8 cellular contexts compared by ENCODE assay signal in genomic region chr6:88982720-88983119, GRCh38. TPM values are rescaled to one million over a fixed set of nuclear protein-coding genes. Genes with fewer than 3 reads are reported as not detected.
DNase-seq lines count a peak whose midpoint lies in the region; ATAC-seq and TF ChIP-seq lines count a peak whose summit lies in the region.

No MANE protein-coding gene starts in this region.

- TF ChIP-seq POLR2A in IMR-90 (IDR thresholded peaks at IDR 0.05; ENCODE audit: low read depth, low read length) = no peak

- H3K27me3 ChIP-seq in IMR-90 (ENCODE audit: control insufficient read depth, insufficient read depth, low read length) (peaks cover 3% of the 10 kb centered on the region; the same call in 1 of the 2 replicates), OCI-LY1 (ENCODE audit: insufficient read depth, low read length) (no peaks in the 10 kb centered on the region)
- no peaks in the 10 kb centered on the region for H3K27me3 ChIP-seq in effector memory CD4-positive, alpha-beta T cell (replicated peaks; ENCODE audit: control insufficient read depth, insufficient read depth, low read length, poor library complexity, severe bottlenecking)

- H3K4ac ChIP-seq in IMR-90 (ENCODE audit: low read depth, low read length) = no peak overlapping the region

- H2BK5ac ChIP-seq in IMR-90 (ENCODE audit: low read depth, low read length, poor library complexity, severe bottlenecking) = no peak overlapping the region

- peak overlapping the region in 1 of 5 experiments; percentile 42 for H3K27ac Mint-ChIP-seq in brain
- no peak overlapping the region for H3K27ac Mint-ChIP-seq in immature natural killer cell
- no peak overlapping the region for H3K27ac Mint-ChIP-seq in stimulated activated effector memory CD8-positive, alpha-beta T cell treated with anti-CD3 and anti-CD28 coated beads, Interleukin-12 subunit alpha, Interleukin-12 subunit beta, amount 100 ng/mL, for 72 hours

- H2AFZ ChIP-seq in IMR-90 (replicated peaks; ENCODE audit: low read length, poor library complexity) (no peak overlapping the region), OCI-LY1 (ENCODE audit: low read length) (no peak overlapping the region)

- no peaks in the 10 kb centered on the region for H3K4me1 ChIP-seq in IMR-90 (ENCODE audit: control insufficient read depth, insufficient read depth, low read length)
- H3K4me1 ChIP-seq in OCI-LY1 (ENCODE audit: insufficient read depth, low read length, severe bottlenecking) = no peaks in the 10 kb centered on the region
- H3K4me1 ChIP-seq in effector memory CD4-positive, alpha-beta T cell (ENCODE audit: control insufficient read depth, insufficient read depth, low read length, poor library complexity, severe bottlenecking) = no peaks in the 10 kb centered on the region

- H2AK9ac ChIP-seq in IMR-90 (replicated peaks; ENCODE audit: low read depth, low read length, poor library complexity) = no peak overlapping the region

- no peaks in the 10 kb centered on the region for H3K9me2 ChIP-seq in OCI-LY1 (ENCODE audit: low read depth, low read length)

- H3K23ac ChIP-seq in IMR-90 (ENCODE audit: low read depth, low read length) = no peak overlapping the region

- H3K27me3 Mint-ChIP-seq in brain = peaks cover 4% of the 10 kb centered on the region
- peaks cover 0 to 1% (median 0%) of the 10 kb centered on the region in 3 donors for H3K27me3 Mint-ChIP-seq in immature natural killer cell (ENCODE audit: low read depth in 3 of 3)

- BruUV-seq in IMR-90 (replicated peaks; lab: Mats Ljungman, UMichigan) = no TSS peak

- H3K4me2 ChIP-seq in IMR-90 (ENCODE audit: low read depth, low read length) (no peak overlapping the region), OCI-LY1 (ENCODE audit: low read length) (no peak overlapping the region)

- H3K79me2 ChIP-seq in OCI-LY1 (ENCODE audit: insufficient read depth, low read length) = no peaks in the 10 kb centered on the region

- WGBS in IMR-90 (ENCODE audit: extremely low coverage in 2 of 2, insufficient read length in 1 of 2), 2 experiments = no CpG with 5 or more reads among the region's 2 CpGs

- no peak overlapping the region for H2BK20ac ChIP-seq in IMR-90 (ENCODE audit: low read depth, low read length)

- H2BK120ac ChIP-seq in IMR-90 (ENCODE audit: low read depth, low read length) = no peak overlapping the region

- peak; percentile 62 for DNase-seq in AG08396 (ENCODE audit: low spot score)
- DNase-seq in GM12865 (ENCODE audit: low read depth) = peak; percentile 66
- DNase-seq in IMR-90 = peak; percentile 79
- peak; percentile 44 to 63 (median 52) for DNase-seq in immature natural killer cell
- DNase-seq in stimulated activated effector memory CD8-positive, alpha-beta T cell treated with anti-CD3 and anti-CD28 coated beads, Interleukin-12 subunit alpha, Interleukin-12 subunit beta, amount 100 ng/mL, for 72 hours (ENCODE audit: low spot score in 2 of 2) = no peak
- no peak for DNase-seq in effector memory CD4-positive, alpha-beta T cell

- no peak overlapping the region for H2AK5ac ChIP-seq in IMR-90 (ENCODE audit: low read depth, low read length)

- in situ Hi-C loops in IMR-90 (cut with MboI; ENCODE audit: low sequenced_read_pairs) = loop anchor here (5.0 to 25.0 kb wide), 4 partner anchors 92 to 630 kb away; partner anchors contain the start of gene UBE2J1

- H3K4me1 Mint-ChIP-seq in brain = peaks cover 7% of the 10 kb centered on the region
- H3K4me1 Mint-ChIP-seq in immature natural killer cell = no peaks in the 10 kb centered on the region
- no peaks in the 10 kb centered on the region for H3K4me1 Mint-ChIP-seq in stimulated activated effector memory CD8-positive, alpha-beta T cell treated with anti-CD3 and anti-CD28 coated beads, Interleukin-12 subunit alpha, Interleukin-12 subunit beta, amount 100 ng/mL, for 72 hours

- H4K20me1 ChIP-seq in IMR-90 (ENCODE audit: insufficient read depth, low read length) = no peaks in the 10 kb centered on the region
- no peaks in the 10 kb centered on the region for H4K20me1 ChIP-seq in OCI-LY1 (ENCODE audit: insufficient read depth, low read length)

- POLR2A ChIA-PET in IMR-90 (lab: Charles Lee; ENCODE audit: unreplicated experiment) = interaction anchor here (1.0 kb wide), 1 partner anchor 98 kb away, joined by 3 read pairs; the partner anchor contains the start of gene PNRC1

- H3K79me1 ChIP-seq in IMR-90 (ENCODE audit: low read depth in 1 of 2, low read length in 2 of 2) = no peaks in the 10 kb centered on the region

- no peak overlapping the region for H4K5ac ChIP-seq in IMR-90 (ENCODE audit: low read depth, low read length)

- H4K8ac ChIP-seq in IMR-90 (ENCODE audit: low read depth in 2 of 2, low read length in 2 of 2) = no peak overlapping the region

- dilution Hi-C loops in IMR-90 (cut with HindIII; ENCODE audit: low sequenced_read_pairs, unreplicated experiment) = no loop called here

- H3K9ac ChIP-seq in IMR-90 (ENCODE audit: low read depth, low read length) (no peak overlapping the region), OCI-LY1 (ENCODE audit: low read length) (no peak overlapping the region)

- no peak overlapping the region for H3K56ac ChIP-seq in IMR-90 (ENCODE audit: extremely low read depth, insufficient read depth, low read length)

- H4K91ac ChIP-seq in IMR-90 (ENCODE audit: insufficient read depth, low read depth, low read length) = no peak overlapping the region

- H3K36me3 Mint-ChIP-seq in brain (no peaks in the 10 kb centered on the region), immature natural killer cell (no peaks in the 10 kb centered on the region)
- no peaks in the 10 kb centered on the region for H3K36me3 Mint-ChIP-seq in stimulated activated effector memory CD8-positive, alpha-beta T cell treated with anti-CD3 and anti-CD28 coated beads, Interleukin-12 subunit alpha, Interleukin-12 subunit beta, amount 100 ng/mL, for 72 hours

- peak; percentile 93 for ATAC-seq in IMR-90 (ENCODE audit: low read depth)
- peak; percentile 99 for ATAC-seq in stimulated activated effector memory CD8-positive, alpha-beta T cell treated with anti-CD3 and anti-CD28 coated beads, Interleukin-12 subunit alpha, Interleukin-12 subunit beta, amount 100 ng/mL, for 72 hours

- peak; percentile 88 for TF ChIP-seq RAD21 in IMR-90 (IDR thresholded peaks at IDR 0.05; ENCODE audit: low read length)

- H3K18ac ChIP-seq in IMR-90 (ENCODE audit: low read depth, low read length) = no peak overlapping the region

- CTCF ChIA-PET in IMR-90 (lab: Yijun Ruan, JAX) = interaction anchor here (0.5 to 2.4 kb wide), 14 partner anchors 8 to 391 kb away, joined by 3 to 11 read pairs (median 4); no protein-coding TSS in a partner anchor

- intact Hi-C loops in IMR-90 (cut with micrococcal nuclease) = loop anchor here (1.0 to 5.0 kb wide), 7 partner anchors 98 to 630 kb away; partner anchors contain the start of genes PM20D2, PNRC1 and UBE2J1

- no peaks in the 10 kb centered on the region for H3F3A ChIP-seq in OCI-LY1 (ENCODE audit: insufficient read depth, low read length)

- no peak overlapping the region for H3K14ac ChIP-seq in IMR-90 (replicated peaks; ENCODE audit: low read depth, low read length)

- H3K36me3 ChIP-seq in IMR-90 (ENCODE audit: control insufficient read depth, insufficient read depth, low read length) (no peaks in the 10 kb centered on the region), OCI-LY1 (ENCODE audit: insufficient read depth, low read length) (no peaks in the 10 kb centered on the region)
- no peaks in the 10 kb centered on the region for H3K36me3 ChIP-seq in effector memory CD4-positive, alpha-beta T cell (ENCODE audit: control insufficient read depth, insufficient read depth, low read length)

- no peak overlapping the region for H3K4me3 ChIP-seq in GM12865 (ENCODE audit: low read depth, low read length)
- H3K4me3 ChIP-seq in IMR-90 (ENCODE audit: insufficient read depth, low read depth, low read length) = no peak overlapping the region
- H3K4me3 ChIP-seq in OCI-LY1 (ENCODE audit: low read depth, low read length, poor library complexity, severe bottlenecking) = no peak overlapping the region
- H3K4me3 ChIP-seq in effector memory CD4-positive, alpha-beta T cell (ENCODE audit: insufficient read depth, low read depth, low read length, poor library complexity, severe bottlenecking) = no peak overlapping the region

- no peak overlapping the region for H3K4me3 Mint-ChIP-seq in brain
- H3K4me3 Mint-ChIP-seq in immature natural killer cell = no peak overlapping the region
- H3K4me3 Mint-ChIP-seq in stimulated activated effector memory CD8-positive, alpha-beta T cell treated with anti-CD3 and anti-CD28 coated beads, Interleukin-12 subunit alpha, Interleukin-12 subunit beta, amount 100 ng/mL, for 72 hours = no peak overlapping the region

- no peak overlapping the region for H2BK15ac ChIP-seq in IMR-90 (ENCODE audit: low read depth, low read length)

- H3K9me3 Mint-ChIP-seq in brain (no peaks in the 10 kb centered on the region), immature natural killer cell (no peaks in the 10 kb centered on the region)
- H3K9me3 Mint-ChIP-seq in stimulated activated effector memory CD8-positive, alpha-beta T cell treated with anti-CD3 and anti-CD28 coated beads, Interleukin-12 subunit alpha, Interleukin-12 subunit beta, amount 100 ng/mL, for 72 hours = no peaks in the 10 kb centered on the region

- H3K27ac ChIP-seq in IMR-90 (ENCODE audit: insufficient read depth, low read length) = no peak overlapping the region
- H3K27ac ChIP-seq in OCI-LY1 (ENCODE audit: low read depth, low read length, poor library complexity, severe bottlenecking) = no peak overlapping the region
- H3K27ac ChIP-seq in effector memory CD4-positive, alpha-beta T cell (ENCODE audit: insufficient read depth, low read length, poor library complexity, severe bottlenecking) = no peak overlapping the region

- TF ChIP-seq CTCF in GM12865 (IDR thresholded peaks at IDR 0.05; ENCODE audit: insufficient read depth, low read depth, low read length, missing control alignments) (peak; percentile 50), IMR-90 (conservative IDR thresholded peaks at IDR 0.05; ENCODE audit: low read depth, low read length) (peak; percentile 92), OCI-LY1 (IDR thresholded peaks at IDR 0.05; ENCODE audit: low read length) (peak; percentile 87), brain (conservative IDR thresholded peaks at IDR 0.05) (peak; percentile 77 to 83)

- no peaks in the 10 kb centered on the region for H3K9me3 ChIP-seq in IMR-90 (ENCODE audit: control insufficient read depth, insufficient read depth, low read length)
- no peaks in the 10 kb centered on the region for H3K9me3 ChIP-seq in OCI-LY1 (ENCODE audit: low read length)
- no peaks in the 10 kb centered on the region for H3K9me3 ChIP-seq in effector memory CD4-positive, alpha-beta T cell (ENCODE audit: control insufficient read depth, low read length)

- no peaks in the 10 kb centered on the region for H3K9me1 ChIP-seq in IMR-90 (ENCODE audit: insufficient read depth, low read length)

TF ChIP-seq in IMR-90, 13 proteins besides CTCF, POLR2A, EP300 and RAD21 (continues in another document):
- TF ChIP-seq BHLHE40 (IDR thresholded peaks at IDR 0.05; ENCODE audit: low read depth, low read length) (no peak), RCOR1 (IDR thresholded peaks at IDR 0.05; ENCODE audit: insufficient replicate concordance, low read length) (no peak)

RNA-seq across cellular contexts. Expression of gene RNGTT, which starts 19.3 kb away (rescaled TPM):
- total RNA-seq in IMR-90 (2012; rRNA removed) = 21.7 and 42.8 TPM in 2 replicates
- 4.7 and 5.4 TPM in 2 replicates for polyA plus RNA-seq in IMR-90 (2012; rRNA removed)
- 0.95 and 2.2 TPM in 2 replicates for polyA plus RNA-seq in IMR-90 (2012; cell fraction: cytosol; rRNA removed)
- 0.72 and 3.9 TPM in 2 replicates for polyA plus RNA-seq in IMR-90 (2012; cell fraction: nucleus; rRNA removed; ENCODE audit: low replicate concordance)
- 12.7 TPM for polyA plus RNA-seq in brain (ENCODE audit: insufficient read depth, low read depth, low replicate concordance)
- 10 to 100 TPM; 11.9 to 22.3 (median 18.9) TPM for polyA plus RNA-seq in immature natural killer cell

Comparison
In these comparisons a context has a peak if more than half of its experiments do, and no peak if none do; other contexts are left out.
1. DNase-seq: peak in AG08396 (single experiment), GM12865 (single experiment), IMR-90 (single experiment) and immature natural killer cell (3 of 3); none in stimulated activated effector memory CD8-positive, alpha-beta T cell treated with anti-CD3 and anti-CD28 coated beads, Interleukin-12 subunit alpha, Interleukin-12 subunit beta, amount 100 ng/mL, for 72 hours (0 of 2) and effector memory CD4-positive, alpha-beta T cell (0 of 3).
2. Peak in every context shown above with its lines, with median percentiles within 50 percentile points of each other: CTCF ChIP-seq.